In the genomic region with DNA sequence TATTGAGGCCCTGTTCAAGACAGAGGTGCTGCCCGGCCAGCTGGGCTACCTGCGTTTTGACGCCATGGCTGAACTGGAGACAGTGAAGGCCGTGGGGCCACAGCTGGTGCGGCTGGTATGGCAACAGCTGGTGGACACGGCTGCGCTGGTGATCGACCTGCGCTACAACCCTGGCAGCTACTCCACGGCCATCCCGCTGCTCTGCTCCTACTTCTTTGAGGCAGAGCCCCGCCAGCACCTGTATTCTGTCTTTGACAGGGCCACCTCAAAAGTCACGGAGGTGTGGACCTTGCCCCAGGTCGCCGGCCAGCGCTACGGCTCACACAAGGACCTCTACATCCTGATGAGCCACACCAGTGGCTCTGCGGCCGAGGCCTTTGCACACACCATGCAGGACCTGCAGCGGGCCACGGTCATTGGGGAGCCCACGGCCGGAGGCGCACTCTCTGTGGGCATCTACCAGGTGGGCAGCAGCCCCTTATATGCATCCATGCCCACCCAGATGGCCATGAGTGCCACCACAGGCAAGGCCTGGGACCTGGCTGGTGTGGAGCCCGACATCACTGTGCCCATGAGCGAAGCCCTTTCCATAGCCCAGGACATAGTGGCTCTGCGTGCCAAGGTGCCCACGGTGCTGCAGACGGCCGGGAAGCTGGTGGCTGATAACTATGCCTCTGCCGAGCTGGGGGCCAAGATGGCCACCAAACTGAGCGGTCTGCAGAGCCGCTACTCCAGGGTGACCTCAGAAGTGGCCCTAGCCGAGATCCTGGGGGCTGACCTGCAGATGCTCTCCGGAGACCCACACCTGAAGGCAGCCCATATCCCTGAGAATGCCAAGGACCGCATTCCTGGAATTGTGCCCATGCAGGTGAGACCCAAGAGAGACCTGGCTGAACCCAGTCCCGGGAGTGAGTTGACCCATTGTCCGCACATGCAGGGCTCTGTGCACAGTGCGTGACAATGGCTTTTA, we compare ENCODE assay signal across 17 cellular contexts. TPM values are rescaled to one million over a fixed set of nuclear protein-coding genes. Genes with fewer than 3 reads are reported as not detected.
DNase-seq lines count a peak whose midpoint lies in the region; ATAC-seq and TF ChIP-seq lines count a peak whose summit lies in the region.
"Had no signal": no experiment of that assay in that cellular context is flagged by ENCODE, and none has a peak within 500 bp of the region (broad histone marks: within the 10 kb centered on the region; RNA-seq: fewer than 3 reads in every experiment).

No MANE protein-coding gene starts in this region.

- H3K27me3 ChIP-seq in neuronal stem cell (ENCODE audit: control insufficient read depth in 3 of 3, insufficient read depth in 3 of 3, low read depth in 1 of 3, low read length in 3 of 3) (peaks cover 0 to 6% (median 0%) of the 10 kb centered on the region in 3 experiments), suprapubic skin (no peaks in the 10 kb centered on the region)
- H3K27me3 ChIP-seq: BLaER1 had no signal

- H3K79me1 ChIP-seq in neuronal stem cell (ENCODE audit: low read depth, low read length): no peaks in the 10 kb centered on the region

- H3K4me3 ChIP-seq in neuronal stem cell (ENCODE audit: low read length in 2 of 2) (no peak overlapping the region), suprapubic skin (no peak overlapping the region)
- H3K4me3 ChIP-seq: BLaER1 had no signal

- H2BK5ac ChIP-seq in neuronal stem cell (ENCODE audit: low read length): peak overlapping the region; percentile 35

- H3K9me3 Mint-ChIP-seq in chondrocyte (ENCODE audit: low read depth): no peaks in the 10 kb centered on the region
- no peaks in the 10 kb centered on the region for H3K9me3 Mint-ChIP-seq in mesothelial cell of epicardium
- H3K9me3 Mint-ChIP-seq: CD4-positive, CD25-positive, alpha-beta regulatory T cell had no signal

- H3K18ac ChIP-seq in neuronal stem cell (ENCODE audit: low read length): peak overlapping the region; percentile 52

- H3K27me3 Mint-ChIP-seq in chondrocyte (ENCODE audit: low read depth): no peaks in the 10 kb centered on the region
- peaks cover 6% of the 10 kb centered on the region for H3K27me3 Mint-ChIP-seq in mesothelial cell of epicardium (ENCODE audit: low read depth)

- ATAC-seq in left ventricle myocardium superior: no peak

- H3K27ac Mint-ChIP-seq in chondrocyte (ENCODE audit: unreplicated experiment) (no peak overlapping the region), mesothelial cell of epicardium (no peak overlapping the region)
- H3K27ac Mint-ChIP-seq: CD4-positive, CD25-positive, alpha-beta regulatory T cell had no signal

- CTCF ChIA-PET in HEK293T (lab: Yijun Ruan, JAX): interaction anchor here (0.7 kb wide), 1 partner anchor 11 kb away, joined by 3 read pairs; no protein-coding TSS in a partner anchor

- TF ChIP-seq CTCF in chondrocyte (IDR thresholded peaks at IDR 0.05) (no peak), suprapubic skin (IDR thresholded peaks at IDR 0.05) (no peak), mesothelial cell of epicardium (IDR thresholded peaks at IDR 0.05; ENCODE audit: unreplicated experiment) (no peak)

- H3K27ac ChIP-seq in neuronal stem cell (replicated peaks; ENCODE audit: low read length): no peak overlapping the region
- no peak overlapping the region for H3K27ac ChIP-seq in suprapubic skin
- H3K27ac ChIP-seq: BLaER1 had no signal

- intact Hi-C loops in left ventricle myocardium superior (cut with micrococcal nuclease): no loop called here

- H4K8ac ChIP-seq in neuronal stem cell (ENCODE audit: low read depth, low read length): no peak overlapping the region

- no peak overlapping the region for H3K4me2 ChIP-seq in neuronal stem cell (ENCODE audit: insufficient read depth, low read length, poor library complexity, severe bottlenecking)
- H3K4me2 ChIP-seq: BLaER1 had no signal

- no peak overlapping the region for H4K91ac ChIP-seq in neuronal stem cell (ENCODE audit: low read depth, low read length, poor library complexity)

- no peak overlapping the region for H3K4ac ChIP-seq in neuronal stem cell (ENCODE audit: low read length)

- no peak overlapping the region for H2BK12ac ChIP-seq in neuronal stem cell (ENCODE audit: low read length)

- TF ChIP-seq POLR2A in suprapubic skin (IDR thresholded peaks at IDR 0.05): no peak

- H2AFZ ChIP-seq in neuronal stem cell (ENCODE audit: low read length): no peak overlapping the region

- DNase-seq in activated effector memory CD4-positive, alpha-beta T cell treated with anti-CD3 and anti-CD28 coated beads, Interleukin-2, amount 50 U/mL, for 16 hours: peak; percentile 54
- no peak for DNase-seq in activated effector memory CD4-positive, alpha-beta T cell treated with Interleukin-2 at 50 U/mL for 16 hours
- DNase-seq in chondrocyte (ENCODE audit: low spot score): peak; percentile 88
- DNase-seq in neuronal stem cell (ENCODE audit: low spot score): no peak
- DNase-seq in suprapubic skin (ENCODE audit: low spot score in 2 of 2): peak; percentile 47 to 72
- DNase-seq in HEK293T (ENCODE audit: extremely low spot score): no peak
- DNase-seq in mesothelial cell of epicardium (ENCODE audit: low spot score in 2 of 2, unreplicated experiment in 2 of 2): no peak
- no peak for DNase-seq in left ventricle myocardium superior
- DNase-seq: 8988T; AML-193; Calu3; CD4-positive, CD25-positive, alpha-beta regulatory T cell; DMS 273 treated with DMSO at 0.1 percent for 48 hours; H7 had no signal

- no peak overlapping the region for H2BK120ac ChIP-seq in neuronal stem cell (ENCODE audit: low read depth, low read length)

- H3K4me1 ChIP-seq in neuronal stem cell (ENCODE audit: control insufficient read depth in 2 of 2, insufficient read depth in 1 of 2, low read depth in 1 of 2, low read length in 2 of 2) (no peaks in the 10 kb centered on the region), suprapubic skin (no peaks in the 10 kb centered on the region)
- H3K4me1 ChIP-seq: BLaER1 had no signal

- H3K23ac ChIP-seq in neuronal stem cell (ENCODE audit: low read depth, low read length, poor library complexity): peak overlapping the region; percentile 31

- no peak overlapping the region for H3K9ac ChIP-seq in neuronal stem cell (ENCODE audit: low read depth, low read length, poor library complexity)
- H3K9ac ChIP-seq: BLaER1 had no signal

- WGBS in neuronal stem cell (ENCODE audit: extremely low coverage in 2 of 2, insufficient read length in 2 of 2, insufficient replicate concordance in 1 of 2), 2 donors: no CpG with 5 or more reads among the region's 39 CpGs
- WGBS in suprapubic skin: 93% methylated on average over 27 of the region's 39 CpGs

- H3K4me3 Mint-ChIP-seq in chondrocyte (ENCODE audit: unreplicated experiment): no peak overlapping the region
- H3K4me3 Mint-ChIP-seq in mesothelial cell of epicardium: no peak overlapping the region
- H3K4me3 Mint-ChIP-seq: CD4-positive, CD25-positive, alpha-beta regulatory T cell had no signal

- H3K9me3 ChIP-seq in neuronal stem cell (replicated peaks in 1 of 2; ENCODE audit: control insufficient read depth in 2 of 2, insufficient read depth in 1 of 2, low read depth in 1 of 2, low read length in 2 of 2): peaks cover 0 to 1% of the 10 kb centered on the region in 2 donors
- H3K9me3 ChIP-seq in suprapubic skin: no peaks in the 10 kb centered on the region
- H3K9me3 ChIP-seq: BLaER1 had no signal

- H3K4me1 Mint-ChIP-seq in chondrocyte (ENCODE audit: low read depth): no peaks in the 10 kb centered on the region
- H3K4me1 Mint-ChIP-seq in mesothelial cell of epicardium: peaks cover 6% of the 10 kb centered on the region
- H3K4me1 Mint-ChIP-seq: CD4-positive, CD25-positive, alpha-beta regulatory T cell had no signal

- no peak overlapping the region for H2BK15ac ChIP-seq in neuronal stem cell (ENCODE audit: low read length)

- no peak for TF ChIP-seq EP300 in suprapubic skin (IDR thresholded peaks at IDR 0.05)

- POLR2A ChIA-PET in HEK293T (lab: Yijun Ruan, JAX): no interaction called here

- H2AK5ac ChIP-seq in neuronal stem cell (ENCODE audit: low read depth, low read length): no peak overlapping the region

- H3K14ac ChIP-seq in neuronal stem cell (ENCODE audit: low read length): peak overlapping the region; percentile 84

- H3K36me3 ChIP-seq in neuronal stem cell (replicated peaks in 1 of 2; ENCODE audit: control insufficient read depth in 2 of 2, insufficient read depth in 2 of 2, low read length in 2 of 2) (no peaks in the 10 kb centered on the region), suprapubic skin (no peaks in the 10 kb centered on the region)
- H3K36me3 ChIP-seq: BLaER1 had no signal

- no peaks in the 10 kb centered on the region for H3K36me3 Mint-ChIP-seq in chondrocyte (ENCODE audit: low read depth)
- H3K36me3 Mint-ChIP-seq in mesothelial cell of epicardium: no peaks in the 10 kb centered on the region
- H3K36me3 Mint-ChIP-seq: CD4-positive, CD25-positive, alpha-beta regulatory T cell had no signal

TF ChIP-seq in HEK293T, 16 proteins besides CTCF, POLR2A, EP300 and RAD21 (continues in another document):
- TF ChIP-seq, protein P1, sequence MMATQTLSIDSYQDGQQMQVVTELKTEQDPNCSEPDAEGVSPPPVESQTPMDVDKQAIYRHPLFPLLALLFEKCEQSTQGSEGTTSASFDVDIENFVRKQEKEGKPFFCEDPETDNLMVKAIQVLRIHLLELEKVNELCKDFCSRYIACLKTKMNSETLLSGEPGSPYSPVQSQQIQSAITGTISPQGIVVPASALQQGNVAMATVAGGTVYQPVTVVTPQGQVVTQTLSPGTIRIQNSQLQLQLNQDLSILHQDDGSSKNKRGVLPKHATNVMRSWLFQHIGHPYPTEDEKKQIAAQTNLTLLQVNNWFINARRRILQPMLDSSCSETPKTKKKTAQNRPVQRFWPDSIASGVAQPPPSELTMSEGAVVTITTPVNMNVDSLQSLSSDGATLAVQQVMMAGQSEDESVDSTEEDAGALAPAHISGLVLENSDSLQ (IDR thresholded peaks at IDR 0.05): no peak
- TF ChIP-seq ELF4 (IDR thresholded peaks at IDR 0.05): no peak

RNA-seq across cellular contexts. Expression of gene RBP3, which starts 2.8 kb away (rescaled TPM):
- not detected in 3 replicates for total RNA-seq in chondrocyte
- not detected for polyA plus RNA-seq in neuronal stem cell (2013, experiment 1 of 2)
- not detected for polyA plus RNA-seq in neuronal stem cell (2013, experiment 2 of 2)
- not detected for total RNA-seq in suprapubic skin
- total RNA-seq in mesothelial cell of epicardium: not detected in 3 replicates
- not detected for total RNA-seq in left ventricle myocardium superior
- total RNA-seq: Calu3; CD4-positive, CD25-positive, alpha-beta regulatory T cell; Daoy; H7 had no signal
- polyA plus RNA-seq: CD4-positive, CD25-positive, alpha-beta regulatory T cell had no signal

RNA-seq across cellular contexts. Expression of gene GDF2, which starts 28.7 kb away (rescaled TPM):
- total RNA-seq in chondrocyte (not detected in 3 replicates), suprapubic skin (not detected), mesothelial cell of epicardium (not detected in 3 replicates), left ventricle myocardium superior (not detected)
- not detected for polyA plus RNA-seq in neuronal stem cell (2013, experiment 1 of 2)
- not detected for polyA plus RNA-seq in neuronal stem cell (2013, experiment 2 of 2)
- total RNA-seq: Calu3; CD4-positive, CD25-positive, alpha-beta regulatory T cell; Daoy; H7; HT-29 had no signal
- polyA plus RNA-seq: CD4-positive, CD25-positive, alpha-beta regulatory T cell had no signal

RNA-seq across cellular contexts. Expression of gene ZNF488, which starts 33.1 kb away (rescaled TPM):
- total RNA-seq in chondrocyte: 0.10 to 1.1 TPM (median 0.17 TPM) in 3 replicates
- polyA plus RNA-seq in neuronal stem cell (2013, experiment 1 of 2): 0.01 TPM
- 0.01 TPM for polyA plus RNA-seq in neuronal stem cell (2013, experiment 2 of 2)
- total RNA-seq in suprapubic skin: 1 to 10 TPM; 1.0 to 3.9 (median 2.3) TPM
- total RNA-seq in mesothelial cell of epicardium: 0.96 to 1.4 TPM (median 0.99 TPM) in 3 replicates
- total RNA-seq in left ventricle myocardium superior: not detected
- total RNA-seq: CD4-positive, CD25-positive, alpha-beta regulatory T cell had no signal
- polyA plus RNA-seq: CD4-positive, CD25-positive, alpha-beta regulatory T cell had no signal

RNA-seq across cellular contexts. Expression of gene GDF10, which starts 51.0 kb away (rescaled TPM):
- 0.31 to 3.2 TPM (median 0.67 TPM) in 3 replicates for total RNA-seq in chondrocyte
- polyA plus RNA-seq in neuronal stem cell (2013, experiment 1 of 2): 1.3 TPM
- polyA plus RNA-seq in neuronal stem cell (2013, experiment 2 of 2): 1.5 TPM
- 1 to 10 TPM in 2 of 4 donors, not detected in 2; 1.3 to 1.4 TPM for total RNA-seq in suprapubic skin
- 1.7 to 2.1 TPM (median 1.8 TPM) in 3 replicates for total RNA-seq in mesothelial cell of epicardium
- 0.32 TPM for total RNA-seq in left ventricle myocardium superior
- total RNA-seq: Calu3; CD4-positive, CD25-positive, alpha-beta regulatory T cell; H7; HT-29 had no signal
- polyA plus RNA-seq: CD4-positive, CD25-positive, alpha-beta regulatory T cell had no signal

Comparison
In these comparisons a context has a peak if more than half of its experiments do, and no peak if none do; other contexts are left out.
1. DNase-seq: peak in activated effector memory CD4-positive, alpha-beta T cell treated with anti-CD3 and anti-CD28 coated beads, Interleukin-2, amount 50 U/mL, for 16 hours (single experiment), chondrocyte (single experiment) and suprapubic skin (2 of 2); none in activated effector memory CD4-positive, alpha-beta T cell treated with Interleukin-2 at 50 U/mL for 16 hours (single experiment), neuronal stem cell (single experiment), HEK293T (single experiment), mesothelial cell of epicardium (0 of 2) and left ventricle myocardium superior (single experiment).